ENCODE assay signal across 8 cellular contexts in genomic region chr17:7552621-7553051, GRCh38. TPM values are rescaled to one million over a fixed set of nuclear protein-coding genes. Genes with fewer than 3 reads are reported as not detected.
DNase-seq lines count a peak whose midpoint lies in the region; ATAC-seq and TF ChIP-seq lines count a peak whose summit lies in the region.

No MANE protein-coding gene starts in this region.

- intact Hi-C loops in activated naive CD4-positive, alpha-beta T cell treated with anti-CD3 and anti-CD28 coated beads for 36 hours (cut with micrococcal nuclease) = no loop called here
- intact Hi-C loops in activated T-helper 2 cell treated with anti-CD3 and anti-CD28 coated beads, Interferon-gamma antibody, Interleukin-2, Interleukin-4, amounts not matched to agents 10 μg/mL and 5 μg/mL and 100 μg/mL, durations not matched to agents 14 hours and 24 hours and 36 hours (cut with micrococcal nuclease) = loop anchor here (1.0 kb wide), 1 partner anchor 9 kb away; the partner anchor contains the start of gene SENP3

- H3K4me1 Mint-ChIP-seq in activated naive CD4-positive, alpha-beta T cell treated with anti-CD3 and anti-CD28 coated beads for 36 hours (ENCODE audit: low read depth) = peaks cover 62% of the 10 kb centered on the region
- H3K4me1 Mint-ChIP-seq in activated T-helper 2 cell treated with anti-CD3 and anti-CD28 coated beads, Interferon-gamma antibody, Interleukin-2, Interleukin-4, amounts not matched to agents 10 μg/mL and 5 μg/mL and 100 μg/mL, durations not matched to agents 14 hours and 24 hours and 36 hours (ENCODE audit: low read depth) = peaks cover 55% of the 10 kb centered on the region

- no peak for TF ChIP-seq EP300 in gastroesophageal sphincter (IDR thresholded peaks at IDR 0.05)

- no peaks in the 10 kb centered on the region for H3K27me3 Mint-ChIP-seq in activated naive CD4-positive, alpha-beta T cell treated with anti-CD3 and anti-CD28 coated beads for 36 hours (ENCODE audit: low read depth)
- no peaks in the 10 kb centered on the region for H3K27me3 Mint-ChIP-seq in activated T-helper 2 cell treated with anti-CD3 and anti-CD28 coated beads, Interferon-gamma antibody, Interleukin-2, Interleukin-4, amounts not matched to agents 10 μg/mL and 5 μg/mL and 100 μg/mL, durations not matched to agents 14 hours and 24 hours and 36 hours (ENCODE audit: low read depth)

- no peaks in the 10 kb centered on the region for H3K36me3 ChIP-seq in thymus (ENCODE audit: control insufficient read depth, insufficient read depth)
- peaks cover 0 to 39% of the 10 kb centered on the region in 2 donors for H3K36me3 ChIP-seq in gastroesophageal sphincter

- peak overlapping the region; percentile 78 for H3K27ac Mint-ChIP-seq in activated naive CD4-positive, alpha-beta T cell treated with anti-CD3 and anti-CD28 coated beads for 36 hours
- H3K27ac Mint-ChIP-seq in activated T-helper 2 cell treated with anti-CD3 and anti-CD28 coated beads, Interferon-gamma antibody, Interleukin-2, Interleukin-4, amounts not matched to agents 10 μg/mL and 5 μg/mL and 100 μg/mL, durations not matched to agents 14 hours and 24 hours and 36 hours = peak overlapping the region; percentile 77

- no peak for TF ChIP-seq POLR2A in gastroesophageal sphincter (IDR thresholded peaks at IDR 0.05)

- H3K27ac ChIP-seq in thymus (ENCODE audit: low read depth) (peak overlapping the region; percentile 80), gastroesophageal sphincter (peak overlapping the region in 2 of 4 donors; percentile 31 to 43)

- CTCF ChIA-PET in activated naive CD4-positive, alpha-beta T cell treated with anti-CD3 and anti-CD28 coated beads for 36 hours (lab: Charles Lee) = interaction anchor here (1.0 to 2.0 kb wide), 5 partner anchors 8 to 272 kb away, joined by 3 to 9 read pairs (median 4); partner anchors contain the start of gene SLC2A4

- TF ChIP-seq CTCF in gastroesophageal sphincter (IDR thresholded peaks at IDR 0.05) = no peak

- H3K9me3 ChIP-seq in thymus (ENCODE audit: control insufficient read depth) = no peaks in the 10 kb centered on the region
- H3K9me3 ChIP-seq in gastroesophageal sphincter = no peaks in the 10 kb centered on the region

- DNase-seq in activated naive CD4-positive, alpha-beta T cell treated with anti-CD3 and anti-CD28 coated beads for 36 hours = peak; percentile 69
- DNase-seq in activated naive CD4-positive, alpha-beta T cell treated with anti-CD3 and anti-CD28 coated beads, Interleukin-2, amount 50 U/mL, for 16 hours = no peak
- DNase-seq in activated T-helper 2 cell treated with anti-CD3 and anti-CD28 coated beads, Interferon-gamma antibody, Interleukin-2, Interleukin-4, amounts not matched to agents 10 μg/mL and 5 μg/mL and 100 μg/mL, durations not matched to agents 14 hours and 24 hours and 36 hours (ENCODE audit: low spot score) = peak; percentile 58
- DNase-seq in GOT3 (lab: John Stamatoyannopoulos, UW) = no peak

- peaks cover 3% of the 10 kb centered on the region for H3K27me3 ChIP-seq in thymus (ENCODE audit: control insufficient read depth, insufficient read depth)
- H3K27me3 ChIP-seq in gastroesophageal sphincter = no peaks in the 10 kb centered on the region

- no peaks in the 10 kb centered on the region for H3K36me3 Mint-ChIP-seq in activated naive CD4-positive, alpha-beta T cell treated with anti-CD3 and anti-CD28 coated beads for 36 hours (ENCODE audit: low read depth)
- peaks cover 27% of the 10 kb centered on the region for H3K36me3 Mint-ChIP-seq in activated T-helper 2 cell treated with anti-CD3 and anti-CD28 coated beads, Interferon-gamma antibody, Interleukin-2, Interleukin-4, amounts not matched to agents 10 μg/mL and 5 μg/mL and 100 μg/mL, durations not matched to agents 14 hours and 24 hours and 36 hours (ENCODE audit: low read depth)

- H3K4me3 ChIP-seq in thymus (ENCODE audit: low read length) (no peak overlapping the region), gastroesophageal sphincter (no peak overlapping the region)

- H3K4me1 ChIP-seq in thymus (ENCODE audit: control insufficient read depth, insufficient read depth, low read length) = no peaks in the 10 kb centered on the region
- peaks cover 0 to 41% (median 21%) of the 10 kb centered on the region in 3 donors for H3K4me1 ChIP-seq in gastroesophageal sphincter

- ATAC-seq in HG03432 (IDR thresholded peaks at IDR 0.05; ENCODE audit: unreplicated experiment) (peak; percentile 67), GM19328 (IDR thresholded peaks at IDR 0.05; ENCODE audit: unreplicated experiment) (no peak), gastroesophageal sphincter (no peak)

- no peaks in the 10 kb centered on the region for H3K9me3 Mint-ChIP-seq in activated naive CD4-positive, alpha-beta T cell treated with anti-CD3 and anti-CD28 coated beads for 36 hours
- no peaks in the 10 kb centered on the region for H3K9me3 Mint-ChIP-seq in activated T-helper 2 cell treated with anti-CD3 and anti-CD28 coated beads, Interferon-gamma antibody, Interleukin-2, Interleukin-4, amounts not matched to agents 10 μg/mL and 5 μg/mL and 100 μg/mL, durations not matched to agents 14 hours and 24 hours and 36 hours

- WGBS in thymus = 11% methylated on average over 6 of the region's 6 CpGs
- 65 to 80% methylated on average over 1 to 3 of the region's 6 CpGs for WGBS in gastroesophageal sphincter (ENCODE audit: low coverage in 1 of 2), 2 donors

- peak overlapping the region; percentile 28 for H3K4me3 Mint-ChIP-seq in activated naive CD4-positive, alpha-beta T cell treated with anti-CD3 and anti-CD28 coated beads for 36 hours
- H3K4me3 Mint-ChIP-seq in activated T-helper 2 cell treated with anti-CD3 and anti-CD28 coated beads, Interferon-gamma antibody, Interleukin-2, Interleukin-4, amounts not matched to agents 10 μg/mL and 5 μg/mL and 100 μg/mL, durations not matched to agents 14 hours and 24 hours and 36 hours (ENCODE audit: low read depth) = peak overlapping the region; percentile 58

RNA-seq across cellular contexts. Expression of gene TNFSF12, which starts 3.8 kb away (rescaled TPM):
- 1 to 10 TPM; 5.8 to 7.4 TPM for total RNA-seq in activated naive CD4-positive, alpha-beta T cell treated with anti-CD3 and anti-CD28 coated beads for 36 hours
- 31.8 and 36.0 TPM in 2 replicates for total RNA-seq in activated T-helper 2 cell treated with anti-CD3 and anti-CD28 coated beads, Interferon-gamma antibody, Interleukin-2, Interleukin-4, amounts not matched to agents 10 μg/mL and 5 μg/mL and 100 μg/mL, durations not matched to agents 14 hours and 24 hours and 36 hours
- 21.3 TPM for polyA plus RNA-seq in thymus
- total RNA-seq in gastroesophageal sphincter = 100 to 1,000 TPM in 1 of 4 donors, 10 to 100 TPM in 3; 61.1 to 108 (median 84.7) TPM

RNA-seq across cellular contexts. Expression of gene TNFSF13, which starts 5.9 kb away (rescaled TPM):
- 1 to 10 TPM; 2.1 to 2.6 TPM for total RNA-seq in activated naive CD4-positive, alpha-beta T cell treated with anti-CD3 and anti-CD28 coated beads for 36 hours
- 2.9 and 3.5 TPM in 2 replicates for total RNA-seq in activated T-helper 2 cell treated with anti-CD3 and anti-CD28 coated beads, Interferon-gamma antibody, Interleukin-2, Interleukin-4, amounts not matched to agents 10 μg/mL and 5 μg/mL and 100 μg/mL, durations not matched to agents 14 hours and 24 hours and 36 hours
- polyA plus RNA-seq in thymus = 19.6 TPM
- total RNA-seq in gastroesophageal sphincter = 10 to 100 TPM; 14.5 to 47.1 (median 27.2) TPM

RNA-seq across cellular contexts. Expression of gene SENP3, which starts 9.1 kb away (rescaled TPM):
- 10 to 100 TPM; 43.2 to 46.9 TPM for total RNA-seq in activated naive CD4-positive, alpha-beta T cell treated with anti-CD3 and anti-CD28 coated beads for 36 hours
- 64.9 and 69.6 TPM in 2 replicates for total RNA-seq in activated T-helper 2 cell treated with anti-CD3 and anti-CD28 coated beads, Interferon-gamma antibody, Interleukin-2, Interleukin-4, amounts not matched to agents 10 μg/mL and 5 μg/mL and 100 μg/mL, durations not matched to agents 14 hours and 24 hours and 36 hours
- 44.7 TPM for polyA plus RNA-seq in thymus
- 10 to 100 TPM; 68.3 to 94.7 (median 79.6) TPM for total RNA-seq in gastroesophageal sphincter

RNA-seq across cellular contexts. Expression of gene CD68, which starts 26.8 kb away (rescaled TPM):
- 10 to 100 TPM; 11.6 to 12.6 TPM for total RNA-seq in activated naive CD4-positive, alpha-beta T cell treated with anti-CD3 and anti-CD28 coated beads for 36 hours
- total RNA-seq in activated T-helper 2 cell treated with anti-CD3 and anti-CD28 coated beads, Interferon-gamma antibody, Interleukin-2, Interleukin-4, amounts not matched to agents 10 μg/mL and 5 μg/mL and 100 μg/mL, durations not matched to agents 14 hours and 24 hours and 36 hours = 9.6 and 10.1 TPM in 2 replicates
- polyA plus RNA-seq in thymus = 124 TPM
- 10 to 100 TPM in 3 of 4 donors, 1 to 10 TPM in 1; 7.9 to 83.1 (median 46.1) TPM for total RNA-seq in gastroesophageal sphincter

RNA-seq across cellular contexts. Expression of gene MPDU1, which starts 31.0 kb away (rescaled TPM):
- total RNA-seq in activated naive CD4-positive, alpha-beta T cell treated with anti-CD3 and anti-CD28 coated beads for 36 hours = 10 to 100 TPM; 48.8 to 53.5 TPM
- total RNA-seq in activated T-helper 2 cell treated with anti-CD3 and anti-CD28 coated beads, Interferon-gamma antibody, Interleukin-2, Interleukin-4, amounts not matched to agents 10 μg/mL and 5 μg/mL and 100 μg/mL, durations not matched to agents 14 hours and 24 hours and 36 hours = 98.6 and 106 TPM in 2 replicates
- 48.0 TPM for polyA plus RNA-seq in thymus
- total RNA-seq in gastroesophageal sphincter = 10 to 100 TPM; 38.1 to 66.5 (median 51.2) TPM

Comparison
In these comparisons a context has a peak if more than half of its experiments do, and no peak if none do; other contexts are left out.
1. DNase-seq: peak in activated naive CD4-positive, alpha-beta T cell treated with anti-CD3 and anti-CD28 coated beads for 36 hours (single experiment) and activated T-helper 2 cell treated with anti-CD3 and anti-CD28 coated beads, Interferon-gamma antibody, Interleukin-2, Interleukin-4, amounts not matched to agents 10 μg/mL and 5 μg/mL and 100 μg/mL, durations not matched to agents 14 hours and 24 hours and 36 hours (single experiment); none in activated naive CD4-positive, alpha-beta T cell treated with anti-CD3 and anti-CD28 coated beads, Interleukin-2, amount 50 U/mL, for 16 hours (single experiment) and GOT3 (single experiment).